ENCODE assay signal across 2 cellular contexts in the genomic region with DNA sequence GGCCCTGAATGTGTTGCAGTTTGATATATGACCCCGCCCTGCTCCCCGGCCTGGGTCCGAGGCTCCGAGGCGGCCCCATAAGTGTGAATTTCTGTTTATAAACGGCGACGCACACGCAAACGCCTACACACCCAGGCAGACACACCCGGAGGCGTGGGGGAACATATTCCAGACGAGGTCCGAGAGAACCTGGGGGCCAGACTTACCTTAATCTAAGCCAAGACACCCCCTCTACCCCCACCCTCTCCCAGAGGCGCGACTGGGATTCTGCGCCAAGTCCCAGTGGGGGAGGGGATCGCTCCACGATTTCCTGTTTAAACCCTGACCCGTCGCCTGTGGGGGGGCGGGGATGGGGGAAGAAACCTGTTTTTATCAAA.
TF ChIP-seq lines count a peak whose summit lies in the region.

No MANE protein-coding gene starts in this region.

TF ChIP-seq in HEK293, 187 proteins besides CTCF, POLR2A, EP300 and RAD21 (continued from another document and continues in another):
- TF ChIP-seq PATZ1 (tag by site-specific recombination; IDR thresholded peaks at IDR 0.05) (peak; percentile 19; the same call in 1 of the 2 replicates), ZNF830 (tag by site-specific recombination; IDR thresholded peaks at IDR 0.05; ENCODE audit: low read depth) (no peak), ZNF768 (tag by site-specific recombination; IDR thresholded peaks at IDR 0.05) (no peak), KLF1 (tag by site-specific recombination; IDR thresholded peaks at IDR 0.05) (peak; percentile 74), KLF8 (tag by site-specific recombination; IDR thresholded peaks at IDR 0.05) (peak; percentile 4; the same call in 1 of the 2 replicates), BCL6B (tag by site-specific recombination; IDR thresholded peaks at IDR 0.05) (no peak), ZNF692 (tag by site-specific recombination; IDR thresholded peaks at IDR 0.05) (peak; percentile 88), ZNF2 (tag by site-specific recombination; IDR thresholded peaks at IDR 0.05) (no peak), ZNF660 (tag by site-specific recombination; IDR thresholded peaks at IDR 0.05) (no peak), ZNF18 (tag by site-specific recombination; IDR thresholded peaks at IDR 0.05) (peak; percentile 90), ZNF341 (tag by site-specific recombination; IDR thresholded peaks at IDR 0.05; ENCODE audit: low read depth) (no peak), ZBTB44 (tag by site-specific recombination; IDR thresholded peaks at IDR 0.05) (0 out of 2 replicates have a peak, but pooled peaks have one; percentile 21), BCL11B (tag by site-specific recombination; IDR thresholded peaks at IDR 0.05; ENCODE audit: low read depth) (peak; percentile 22; the same call in 1 of the 2 replicates), KLF17 (tag by site-specific recombination; IDR thresholded peaks at IDR 0.05) (peak; percentile 57), KLF10 (tag by site-specific recombination; IDR thresholded peaks at IDR 0.05) (peak; percentile 15; the same call in 1 of the 2 replicates), ZFP69B (tag by site-specific recombination; IDR thresholded peaks at IDR 0.05) (peak; percentile 68), ZNF302 (tag by site-specific recombination; IDR thresholded peaks at IDR 0.05; ENCODE audit: low read depth) (no peak), EGR2 (tag by site-specific recombination; IDR thresholded peaks at IDR 0.05; ENCODE audit: low read depth) (peak; percentile 85), ZXDB (tag by site-specific recombination; IDR thresholded peaks at IDR 0.05) (no peak), ZEB2 (tag by site-specific recombination; IDR thresholded peaks at IDR 0.05) (no peak)

TF ChIP-seq in WTC11, 78 proteins besides CTCF, POLR2A, EP300 and RAD21 (continued from another document):
- TF ChIP-seq, protein P1, sequence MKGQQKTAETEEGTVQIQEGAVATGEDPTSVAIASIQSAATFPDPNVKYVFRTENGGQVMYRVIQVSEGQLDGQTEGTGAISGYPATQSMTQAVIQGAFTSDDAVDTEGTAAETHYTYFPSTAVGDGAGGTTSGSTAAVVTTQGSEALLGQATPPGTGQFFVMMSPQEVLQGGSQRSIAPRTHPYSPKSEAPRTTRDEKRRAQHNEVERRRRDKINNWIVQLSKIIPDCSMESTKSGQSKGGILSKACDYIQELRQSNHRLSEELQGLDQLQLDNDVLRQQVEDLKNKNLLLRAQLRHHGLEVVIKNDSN (CRISPR knock-in tag; IDR thresholded peaks at IDR 0.05) = no peak
- TF ChIP-seq GRHL2 (CRISPR knock-in tag; IDR thresholded peaks at IDR 0.05; ENCODE audit: insufficient replicate concordance, severe bottlenecking) (no peak), ETV6 (CRISPR knock-in tag; IDR thresholded peaks at IDR 0.05) (no peak), MYBL2 (CRISPR knock-in tag; IDR thresholded peaks at IDR 0.05) (no peak), NFATC4 (CRISPR knock-in tag; IDR thresholded peaks at IDR 0.05) (no peak), CREB1 (CRISPR knock-in tag; IDR thresholded peaks at IDR 0.05) (no peak)
- TF ChIP-seq, protein P2, sequence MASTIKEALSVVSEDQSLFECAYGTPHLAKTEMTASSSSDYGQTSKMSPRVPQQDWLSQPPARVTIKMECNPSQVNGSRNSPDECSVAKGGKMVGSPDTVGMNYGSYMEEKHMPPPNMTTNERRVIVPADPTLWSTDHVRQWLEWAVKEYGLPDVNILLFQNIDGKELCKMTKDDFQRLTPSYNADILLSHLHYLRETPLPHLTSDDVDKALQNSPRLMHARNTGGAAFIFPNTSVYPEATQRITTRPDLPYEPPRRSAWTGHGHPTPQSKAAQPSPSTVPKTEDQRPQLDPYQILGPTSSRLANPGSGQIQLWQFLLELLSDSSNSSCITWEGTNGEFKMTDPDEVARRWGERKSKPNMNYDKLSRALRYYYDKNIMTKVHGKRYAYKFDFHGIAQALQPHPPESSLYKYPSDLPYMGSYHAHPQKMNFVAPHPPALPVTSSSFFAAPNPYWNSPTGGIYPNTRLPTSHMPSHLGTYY (CRISPR knock-in tag; IDR thresholded peaks at IDR 0.05) = no peak
- TF ChIP-seq, protein P3, sequence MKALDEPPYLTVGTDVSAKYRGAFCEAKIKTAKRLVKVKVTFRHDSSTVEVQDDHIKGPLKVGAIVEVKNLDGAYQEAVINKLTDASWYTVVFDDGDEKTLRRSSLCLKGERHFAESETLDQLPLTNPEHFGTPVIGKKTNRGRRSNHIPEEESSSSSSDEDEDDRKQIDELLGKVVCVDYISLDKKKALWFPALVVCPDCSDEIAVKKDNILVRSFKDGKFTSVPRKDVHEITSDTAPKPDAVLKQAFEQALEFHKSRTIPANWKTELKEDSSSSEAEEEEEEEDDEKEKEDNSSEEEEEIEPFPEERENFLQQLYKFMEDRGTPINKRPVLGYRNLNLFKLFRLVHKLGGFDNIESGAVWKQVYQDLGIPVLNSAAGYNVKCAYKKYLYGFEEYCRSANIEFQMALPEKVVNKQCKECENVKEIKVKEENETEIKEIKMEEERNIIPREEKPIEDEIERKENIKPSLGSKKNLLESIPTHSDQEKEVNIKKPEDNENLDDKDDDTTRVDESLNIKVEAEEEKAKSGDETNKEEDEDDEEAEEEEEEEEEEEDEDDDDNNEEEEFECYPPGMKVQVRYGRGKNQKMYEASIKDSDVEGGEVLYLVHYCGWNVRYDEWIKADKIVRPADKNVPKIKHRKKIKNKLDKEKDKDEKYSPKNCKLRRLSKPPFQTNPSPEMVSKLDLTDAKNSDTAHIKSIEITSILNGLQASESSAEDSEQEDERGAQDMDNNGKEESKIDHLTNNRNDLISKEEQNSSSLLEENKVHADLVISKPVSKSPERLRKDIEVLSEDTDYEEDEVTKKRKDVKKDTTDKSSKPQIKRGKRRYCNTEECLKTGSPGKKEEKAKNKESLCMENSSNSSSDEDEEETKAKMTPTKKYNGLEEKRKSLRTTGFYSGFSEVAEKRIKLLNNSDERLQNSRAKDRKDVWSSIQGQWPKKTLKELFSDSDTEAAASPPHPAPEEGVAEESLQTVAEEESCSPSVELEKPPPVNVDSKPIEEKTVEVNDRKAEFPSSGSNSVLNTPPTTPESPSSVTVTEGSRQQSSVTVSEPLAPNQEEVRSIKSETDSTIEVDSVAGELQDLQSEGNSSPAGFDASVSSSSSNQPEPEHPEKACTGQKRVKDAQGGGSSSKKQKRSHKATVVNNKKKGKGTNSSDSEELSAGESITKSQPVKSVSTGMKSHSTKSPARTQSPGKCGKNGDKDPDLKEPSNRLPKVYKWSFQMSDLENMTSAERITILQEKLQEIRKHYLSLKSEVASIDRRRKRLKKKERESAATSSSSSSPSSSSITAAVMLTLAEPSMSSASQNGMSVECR (CRISPR knock-in tag; IDR thresholded peaks at IDR 0.05; ENCODE audit: borderline replicate concordance) = no peak
- TF ChIP-seq, protein P4, sequence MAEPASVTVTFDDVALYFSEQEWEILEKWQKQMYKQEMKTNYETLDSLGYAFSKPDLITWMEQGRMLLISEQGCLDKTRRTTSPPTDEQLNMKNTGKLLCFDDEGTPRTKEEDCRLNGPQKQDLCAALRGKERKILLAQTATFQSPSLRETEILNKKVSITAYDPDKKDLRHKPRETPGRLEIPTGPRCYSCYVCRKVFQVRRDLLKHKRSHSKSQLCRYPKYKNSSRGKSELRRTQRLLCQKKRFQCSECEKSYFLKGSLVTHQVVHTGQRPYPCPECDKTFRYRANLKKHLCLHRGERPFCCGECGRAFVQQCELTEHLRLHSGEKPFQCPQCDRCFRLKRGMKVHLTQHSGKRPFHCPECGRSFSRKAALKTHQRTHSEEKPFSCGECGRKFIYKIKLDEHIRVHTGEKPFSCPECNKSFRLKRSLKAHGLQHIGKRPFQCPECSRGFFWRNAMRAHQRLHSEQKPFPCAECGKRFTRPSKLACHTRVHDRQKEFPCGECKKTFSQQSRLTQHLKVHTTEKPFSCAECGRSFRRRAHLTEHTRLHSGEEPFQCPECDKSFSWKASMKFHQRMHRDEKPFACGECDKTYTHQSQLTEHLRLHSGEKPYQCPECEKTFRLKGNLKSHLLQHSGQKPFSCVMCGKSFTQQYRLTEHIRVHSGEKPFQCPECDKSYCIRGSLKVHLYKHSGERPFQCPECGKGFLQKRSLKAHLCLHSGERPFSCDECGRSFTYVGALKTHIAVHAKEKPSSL (CRISPR knock-in tag; conservative IDR thresholded peaks at IDR 0.05) = no peak
- TF ChIP-seq, protein P5, sequence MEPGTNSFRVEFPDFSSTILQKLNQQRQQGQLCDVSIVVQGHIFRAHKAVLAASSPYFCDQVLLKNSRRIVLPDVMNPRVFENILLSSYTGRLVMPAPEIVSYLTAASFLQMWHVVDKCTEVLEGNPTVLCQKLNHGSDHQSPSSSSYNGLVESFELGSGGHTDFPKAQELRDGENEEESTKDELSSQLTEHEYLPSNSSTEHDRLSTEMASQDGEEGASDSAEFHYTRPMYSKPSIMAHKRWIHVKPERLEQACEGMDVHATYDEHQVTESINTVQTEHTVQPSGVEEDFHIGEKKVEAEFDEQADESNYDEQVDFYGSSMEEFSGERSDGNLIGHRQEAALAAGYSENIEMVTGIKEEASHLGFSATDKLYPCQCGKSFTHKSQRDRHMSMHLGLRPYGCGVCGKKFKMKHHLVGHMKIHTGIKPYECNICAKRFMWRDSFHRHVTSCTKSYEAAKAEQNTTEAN (CRISPR knock-in tag; IDR thresholded peaks at IDR 0.05) = no peak
